Comparison of ENCODE assay signal across 10 cellular contexts in genomic region chr17:80779961-80780380, GRCh38.
DNase-seq lines count a peak whose midpoint lies in the region; ATAC-seq and TF ChIP-seq lines count a peak whose summit lies in the region.
"Had no signal": no experiment of that assay in that cellular context is flagged by ENCODE, and none has a peak within 500 bp of the region (broad histone marks: within the 10 kb centered on the region; RNA-seq: fewer than 3 reads in every experiment).

No MANE protein-coding gene starts in this region.

- no peak overlapping the region for H3K4me3 ChIP-seq in fibroblast of pulmonary artery (replicated peaks; ENCODE audit: low read depth, low read length)
- H3K4me3 ChIP-seq in spleen: peak overlapping the region in 2 of 8 donors; percentile 6 to 30

- H3K27ac ChIP-seq in spleen: peak overlapping the region in 6 of 8 donors; percentile 54 to 73 (median 62)
- H3K27ac ChIP-seq: parathyroid adenoma had no signal

- H3K9me3 Mint-ChIP-seq in T-helper 1 cell treated with Interleukin-12 subunit alpha and Interleukin-12 subunit beta and Interleukin-4 antibody, amounts not matched to agents 30 μg/mL and 1 μg/mL, for 36 hours: no peaks in the 10 kb centered on the region

- H3K4me3 Mint-ChIP-seq in T-helper 1 cell treated with Interleukin-12 subunit alpha and Interleukin-12 subunit beta and Interleukin-4 antibody, amounts not matched to agents 30 μg/mL and 1 μg/mL, for 36 hours: peak overlapping the region; percentile 13

- H3K27me3 Mint-ChIP-seq in T-helper 1 cell treated with Interleukin-12 subunit alpha and Interleukin-12 subunit beta and Interleukin-4 antibody, amounts not matched to agents 30 μg/mL and 1 μg/mL, for 36 hours (ENCODE audit: low read depth): no peaks in the 10 kb centered on the region

- H3K36me3 Mint-ChIP-seq in T-helper 1 cell treated with Interleukin-12 subunit alpha and Interleukin-12 subunit beta and Interleukin-4 antibody, amounts not matched to agents 30 μg/mL and 1 μg/mL, for 36 hours (ENCODE audit: low read depth): peaks cover 40% of the 10 kb centered on the region

- peaks cover 66% of the 10 kb centered on the region for H3K4me1 Mint-ChIP-seq in T-helper 1 cell treated with Interleukin-12 subunit alpha and Interleukin-12 subunit beta and Interleukin-4 antibody, amounts not matched to agents 30 μg/mL and 1 μg/mL, for 36 hours (ENCODE audit: low read depth)

- H3K4me1 ChIP-seq in spleen: peaks cover 15 to 62% (median 49%) of the 10 kb centered on the region in 6 donors
- H3K4me1 ChIP-seq: parathyroid adenoma had no signal

- intact Hi-C loops in spleen (cut with DNase I; ENCODE audit: low total_unique reads): no loop called here

- ATAC-seq in GM21360 (IDR thresholded peaks at IDR 0.05; ENCODE audit: unreplicated experiment) (no peak), GM19455 (IDR thresholded peaks at IDR 0.05; ENCODE audit: unreplicated experiment) (no peak)

- no peaks in the 10 kb centered on the region for H3K9me3 ChIP-seq in spleen

- H3K27me3 ChIP-seq in spleen (replicated peaks in 1 of 7): no peaks in the 10 kb centered on the region

- WGBS in spleen, 5 donors: 47 to 71% (median 64%) methylated on average over 16 of the region's 16 CpGs

- H3K36me3 ChIP-seq in spleen: peaks cover 0 to 26% (median 3%) of the 10 kb centered on the region in 6 donors

- H3K27ac Mint-ChIP-seq in T-helper 1 cell treated with Interleukin-12 subunit alpha and Interleukin-12 subunit beta and Interleukin-4 antibody, amounts not matched to agents 30 μg/mL and 1 μg/mL, for 36 hours: peak overlapping the region; percentile 94

- TF ChIP-seq CTCF in fibroblast of pulmonary artery (IDR thresholded peaks at IDR 0.05; ENCODE audit: low read length, missing control alignments) (no peak), spleen (IDR thresholded peaks at IDR 0.05 in 8 of 11, conservative IDR thresholded peaks at IDR 0.05 in 3 of 11) (no peak)

- DNase-seq in T-helper 1 cell: no peak
- peak; percentile 93 for DNase-seq in SK-N-DZ (ENCODE audit: low spot score)
- peak; percentile 76 for DNase-seq in fibroblast of pulmonary artery (ENCODE audit: low read depth)
- DNase-seq in spleen: no peak
- DNase-seq in kidney glomerular epithelial cell (lab: John Stamatoyannopoulos, UW): no peak
- DNase-seq: NCI-H524 had no signal

- TF ChIP-seq POLR2A in spleen (IDR thresholded peaks at IDR 0.05): no peak

Comparison
In these comparisons a context has a peak if more than half of its experiments do, and no peak if none do; other contexts are left out.
1. DNase-seq: peak in SK-N-DZ (single experiment) and fibroblast of pulmonary artery (single experiment); none in T-helper 1 cell (0 of 5), spleen (single experiment) and kidney glomerular epithelial cell (single experiment).